Comparison of ENCODE assay signal across 14 cellular contexts in the genomic region with DNA sequence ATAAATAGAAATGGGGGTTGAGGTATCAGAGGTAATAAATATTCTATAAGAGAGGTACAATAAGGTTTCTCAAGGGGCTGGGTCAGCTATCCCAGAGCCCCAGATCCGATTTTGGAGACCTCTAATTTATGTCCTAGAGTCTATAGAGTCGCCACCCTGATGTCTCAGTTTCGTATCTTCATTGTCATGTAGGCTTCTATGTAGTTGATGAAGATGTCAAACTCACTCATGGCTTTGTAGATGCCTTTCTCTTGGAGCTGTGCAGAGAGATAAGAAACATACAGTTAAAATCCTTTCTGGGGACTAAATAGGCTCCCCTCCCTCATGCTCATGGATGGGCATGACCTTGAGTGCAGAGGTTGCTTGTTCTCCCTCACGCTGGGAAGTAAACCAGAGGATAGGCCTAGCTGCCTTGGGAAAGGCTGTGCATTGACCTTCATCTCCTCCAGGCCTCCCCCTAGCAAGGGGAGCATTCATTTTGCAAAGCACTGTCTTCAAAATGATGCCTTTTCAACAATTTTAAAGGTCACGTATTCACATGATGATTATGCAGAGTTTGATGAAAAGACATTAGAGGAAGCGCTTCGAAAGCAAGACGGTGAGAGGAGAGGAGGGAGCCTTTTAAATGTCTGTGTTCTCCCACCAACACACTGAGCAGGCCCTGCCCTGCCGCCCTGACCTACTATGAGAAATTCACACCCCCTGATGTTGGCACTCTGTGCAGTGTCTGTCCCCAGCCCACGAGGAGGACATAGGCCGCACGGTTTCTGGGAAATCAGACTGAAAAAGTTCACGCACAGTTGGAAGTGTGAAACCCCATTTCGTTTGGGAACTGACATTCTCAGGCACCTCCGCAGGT. TPM values are rescaled to one million over a fixed set of nuclear protein-coding genes. Genes with fewer than 3 reads are reported as not detected.
A peak's percentile ranks its signal among the peaks of the same experiment; 100 is the strongest.
DNase-seq lines count a peak whose midpoint lies in the region; ATAC-seq and TF ChIP-seq lines count a peak whose summit lies in the region.
"Had no signal": no experiment of that assay in that cellular context is flagged by ENCODE, and none has a peak within 500 bp of the region (broad histone marks: within the 10 kb centered on the region; RNA-seq: fewer than 3 reads in every experiment).

No MANE protein-coding gene starts in this region.

- H3K9me3 Mint-ChIP-seq in stimulated activated naive CD8-positive, alpha-beta T cell treated with anti-CD3 and anti-CD28 coated beads, Interleukin-15, amount 100 ng/mL, for 72 hours: peaks cover 8% of the 10 kb centered on the region in 2 donors

- peak overlapping the region in 2 of 4 donors; percentile 6 to 57 for H3K27ac ChIP-seq in Peyer's patch

- peaks cover 42% of the 10 kb centered on the region for H3K27me3 Mint-ChIP-seq in stimulated activated naive CD8-positive, alpha-beta T cell treated with anti-CD3 and anti-CD28 coated beads, Interleukin-15, amount 100 ng/mL, for 72 hours

- no peaks in the 10 kb centered on the region for H3K36me3 ChIP-seq in Peyer's patch

- H3K4me1 ChIP-seq in Peyer's patch: peaks cover 0 to 30% (median 20%) of the 10 kb centered on the region in 4 donors

- no peak overlapping the region for H3K27ac Mint-ChIP-seq in stimulated activated naive CD8-positive, alpha-beta T cell treated with anti-CD3 and anti-CD28 coated beads, Interleukin-15, amount 100 ng/mL, for 72 hours

- H3K4me3 Mint-ChIP-seq in stimulated activated naive CD8-positive, alpha-beta T cell treated with anti-CD3 and anti-CD28 coated beads, Interleukin-15, amount 100 ng/mL, for 72 hours: peak overlapping the region; percentile 40 to 54

- H3K9me3 ChIP-seq in Peyer's patch: no peaks in the 10 kb centered on the region

- ATAC-seq in HG02759 (IDR thresholded peaks at IDR 0.05; ENCODE audit: unreplicated experiment): peak; percentile 2
- ATAC-seq in stimulated activated naive CD8-positive, alpha-beta T cell treated with anti-CD3 and anti-CD28 coated beads, Interleukin-15, amount 100 ng/mL, for 72 hours: no peak

- TF ChIP-seq POLR2A in Peyer's patch (IDR thresholded peaks at IDR 0.05): no peak

- no peaks in the 10 kb centered on the region for H3K27me3 ChIP-seq in Peyer's patch

- peak; percentile 33 for DNase-seq in activated T-cell treated with anti-CD3 and anti-CD28 coated beads, Interleukin-2, amount 50 U/mL, for 1 hour
- DNase-seq in activated T-cell treated with anti-CD3 and anti-CD28 coated beads, Interleukin-2, amount 50 U/mL, for 48 hours: no peak
- DNase-seq in OCI-M1 (lab: John Stamatoyannopoulos, UW) (peak; percentile 27), NCI-H69 (lab: John Stamatoyannopoulos, UW) (no peak), Peyer's patch (no peak)
- DNase-seq in stimulated activated naive CD8-positive, alpha-beta T cell treated with anti-CD3 and anti-CD28 coated beads, Interleukin-15, amount 100 ng/mL, for 72 hours: no peak
- no peak for DNase-seq in stimulated activated CD4-positive, alpha-beta T cell treated with anti-CD3 and anti-CD28 coated beads, Interleukin-15, amount 100 ng/mL, for 24 hours
- DNase-seq: ACHN, hippocampal formation, NCI-H1436, RPMI8226 had no signal

- H3K4me3 ChIP-seq in Peyer's patch: no peak overlapping the region

- no peak for TF ChIP-seq CTCF in Peyer's patch (IDR thresholded peaks at IDR 0.05)

- peaks cover 80% of the 10 kb centered on the region for H3K4me1 Mint-ChIP-seq in stimulated activated naive CD8-positive, alpha-beta T cell treated with anti-CD3 and anti-CD28 coated beads, Interleukin-15, amount 100 ng/mL, for 72 hours

RNA-seq across cellular contexts. Expression of a gene that starts 1.9 kb away (rescaled TPM):
- not detected for total RNA-seq in Peyer's patch
- total RNA-seq: G401, mesenteric fat pad had no signal

RNA-seq across cellular contexts. Expression of a gene that starts 3.6 kb away (rescaled TPM):
- total RNA-seq in Peyer's patch: 1 to 10 TPM in 1 of 4 donors, under 1 TPM in 1, not detected in 2; 0.85 to 2.0 TPM
- total RNA-seq: G401 had no signal

Comparison
In these comparisons a context has a peak if more than half of its experiments do, and no peak if none do; other contexts are left out.
1. DNase-seq: peak in activated T-cell treated with anti-CD3 and anti-CD28 coated beads, Interleukin-2, amount 50 U/mL, for 1 hour (single experiment) and OCI-M1 (single experiment); none in activated T-cell treated with anti-CD3 and anti-CD28 coated beads, Interleukin-2, amount 50 U/mL, for 48 hours (0 of 2), stimulated activated naive CD8-positive, alpha-beta T cell treated with anti-CD3 and anti-CD28 coated beads, Interleukin-15, amount 100 ng/mL, for 72 hours (0 of 2), stimulated activated CD4-positive, alpha-beta T cell treated with anti-CD3 and anti-CD28 coated beads, Interleukin-15, amount 100 ng/mL, for 24 hours (single experiment), NCI-H69 (single experiment) and Peyer's patch (0 of 3).